Comparison of ENCODE assay signal across 28 cellular contexts in genomic region chr5:123965626-123966025, GRCh38.
"Had no signal": no experiment of that assay in that cellular context is flagged by ENCODE, and none has a peak within 500 bp of the region (broad histone marks: within the 10 kb centered on the region; RNA-seq: fewer than 3 reads in every experiment).

No MANE protein-coding gene starts in this region.

- H3K27me3 ChIP-seq: adrenal gland, ascending aorta, breast epithelium, colonic mucosa, gastroesophageal sphincter, heart left ventricle, right lobe of liver, thyroid gland, upper lobe of left lung, vagina had no signal

- H3K27me3 Mint-ChIP-seq: activated B cell treated with CpG ODN at 0.5 μM for 24 hours; activated CD8-positive, alpha-beta T cell treated with anti-CD3 and anti-CD28 coated beads for 36 hours; activated naive CD8-positive, alpha-beta T cell; central memory CD8-positive, alpha-beta T cell; effector memory CD8-positive, alpha-beta T cell; memory B cell; stimulated activated naive CD8-positive, alpha-beta T cell treated with anti-CD3 and anti-CD28 coated beads, Interleukin-15, Interleukin-2, amounts not matched to agents 100 ng/mL and 50 ng/mL, for 24 hours had no signal

- DNase-seq: activated B cell treated with CpG ODN at 0.5 μM for 24 hours; activated CD4-positive, alpha-beta T cell treated with anti-CD3 and anti-CD28 coated beads, Interleukin-2, amount 50 U/mL, for 1 hour; activated CD8-positive, alpha-beta T cell treated with anti-CD3 and anti-CD28 coated beads for 36 hours; activated effector memory CD4-positive, alpha-beta T cell treated with Interleukin-2 at 50 U/mL for 16 hours; activated naive CD4-positive, alpha-beta T cell treated with Interleukin-2 at 50 U/mL for 16 hours; adrenal gland; colonic mucosa; effector memory CD8-positive, alpha-beta T cell; erythroblast; heart left ventricle; immature natural killer cell; natural killer cell; right lobe of liver; stimulated activated CD4-positive, alpha-beta T cell treated with anti-CD3 and anti-CD28 coated beads, Interleukin-4, amount 100 ng/mL, for 24 hours; T-helper 1 cell; thyroid gland; upper lobe of left lung had no signal

- ATAC-seq: activated CD8-positive, alpha-beta T cell treated with anti-CD3 and anti-CD28 coated beads for 36 hours; effector memory CD8-positive, alpha-beta T cell; gastroesophageal sphincter; heart left ventricle; natural killer cell; right lobe of liver; stimulated activated effector memory CD8-positive, alpha-beta T cell treated with anti-CD3 and anti-CD28 coated beads, Interleukin-12 subunit alpha, Interleukin-12 subunit beta, amount 100 ng/mL, for 72 hours had no signal

- H3K4me3 Mint-ChIP-seq: activated B cell treated with CpG ODN at 0.5 μM for 24 hours; activated CD8-positive, alpha-beta T cell treated with anti-CD3 and anti-CD28 coated beads for 36 hours; activated naive CD8-positive, alpha-beta T cell; central memory CD8-positive, alpha-beta T cell; effector memory CD8-positive, alpha-beta T cell; immature natural killer cell; memory B cell; natural killer cell; stimulated activated effector memory CD8-positive, alpha-beta T cell treated with anti-CD3 and anti-CD28 coated beads, Interleukin-12 subunit alpha, Interleukin-12 subunit beta, amount 100 ng/mL, for 72 hours; stimulated activated naive CD8-positive, alpha-beta T cell treated with anti-CD3 and anti-CD28 coated beads, Interleukin-15, Interleukin-2, amounts not matched to agents 100 ng/mL and 50 ng/mL, for 24 hours; T-helper 2 cell treated with Interferon-gamma antibody and Interleukin-4, amounts not matched to agents 5 μg/mL and 100 μg/mL, for 36 hours had no signal

- H3K9me3 ChIP-seq: adrenal gland, ascending aorta, breast epithelium, colonic mucosa, right lobe of liver, thyroid gland, upper lobe of left lung, vagina had no signal

- H3K36me3 ChIP-seq: adrenal gland, ascending aorta, breast epithelium, colonic mucosa, gastroesophageal sphincter, heart left ventricle, right lobe of liver, thyroid gland, upper lobe of left lung, vagina had no signal

- H3K4me3 ChIP-seq: adrenal gland, ascending aorta, breast epithelium, colonic mucosa, gastroesophageal sphincter, heart left ventricle, right lobe of liver, skin epidermis, thyroid gland, upper lobe of left lung, vagina had no signal

- H3K4me1 Mint-ChIP-seq: activated B cell treated with CpG ODN at 0.5 μM for 24 hours; central memory CD8-positive, alpha-beta T cell; immature natural killer cell; memory B cell; natural killer cell; stimulated activated effector memory CD8-positive, alpha-beta T cell treated with anti-CD3 and anti-CD28 coated beads, Interleukin-12 subunit alpha, Interleukin-12 subunit beta, amount 100 ng/mL, for 72 hours had no signal

- H3K4me1 ChIP-seq: adrenal gland, ascending aorta, breast epithelium, colonic mucosa, gastroesophageal sphincter, heart left ventricle, right lobe of liver, thyroid gland, upper lobe of left lung, vagina had no signal

- H3K9me3 Mint-ChIP-seq: T-helper 2 cell treated with Interferon-gamma antibody and Interleukin-4, amounts not matched to agents 5 μg/mL and 100 μg/mL, for 36 hours had no signal

- H3K27ac ChIP-seq: adrenal gland, ascending aorta, breast epithelium, colonic mucosa, gastroesophageal sphincter, heart left ventricle, right lobe of liver, skin epidermis, thyroid gland, upper lobe of left lung, vagina had no signal

- H3K27ac Mint-ChIP-seq: activated B cell treated with CpG ODN at 0.5 μM for 24 hours; activated CD8-positive, alpha-beta T cell treated with anti-CD3 and anti-CD28 coated beads for 36 hours; activated naive CD8-positive, alpha-beta T cell; effector memory CD8-positive, alpha-beta T cell; immature natural killer cell; memory B cell; natural killer cell; stimulated activated effector memory CD8-positive, alpha-beta T cell treated with anti-CD3 and anti-CD28 coated beads, Interleukin-12 subunit alpha, Interleukin-12 subunit beta, amount 100 ng/mL, for 72 hours; stimulated activated naive CD8-positive, alpha-beta T cell treated with anti-CD3 and anti-CD28 coated beads, Interleukin-15, Interleukin-2, amounts not matched to agents 100 ng/mL and 50 ng/mL, for 24 hours; T-helper 2 cell treated with Interferon-gamma antibody and Interleukin-4, amounts not matched to agents 5 μg/mL and 100 μg/mL, for 36 hours had no signal

- H3K36me3 Mint-ChIP-seq: activated naive CD8-positive, alpha-beta T cell; immature natural killer cell; natural killer cell; stimulated activated effector memory CD8-positive, alpha-beta T cell treated with anti-CD3 and anti-CD28 coated beads, Interleukin-12 subunit alpha, Interleukin-12 subunit beta, amount 100 ng/mL, for 72 hours had no signal
